Comparison of ENCODE assay signal across 8 cellular contexts in the genomic region with DNA sequence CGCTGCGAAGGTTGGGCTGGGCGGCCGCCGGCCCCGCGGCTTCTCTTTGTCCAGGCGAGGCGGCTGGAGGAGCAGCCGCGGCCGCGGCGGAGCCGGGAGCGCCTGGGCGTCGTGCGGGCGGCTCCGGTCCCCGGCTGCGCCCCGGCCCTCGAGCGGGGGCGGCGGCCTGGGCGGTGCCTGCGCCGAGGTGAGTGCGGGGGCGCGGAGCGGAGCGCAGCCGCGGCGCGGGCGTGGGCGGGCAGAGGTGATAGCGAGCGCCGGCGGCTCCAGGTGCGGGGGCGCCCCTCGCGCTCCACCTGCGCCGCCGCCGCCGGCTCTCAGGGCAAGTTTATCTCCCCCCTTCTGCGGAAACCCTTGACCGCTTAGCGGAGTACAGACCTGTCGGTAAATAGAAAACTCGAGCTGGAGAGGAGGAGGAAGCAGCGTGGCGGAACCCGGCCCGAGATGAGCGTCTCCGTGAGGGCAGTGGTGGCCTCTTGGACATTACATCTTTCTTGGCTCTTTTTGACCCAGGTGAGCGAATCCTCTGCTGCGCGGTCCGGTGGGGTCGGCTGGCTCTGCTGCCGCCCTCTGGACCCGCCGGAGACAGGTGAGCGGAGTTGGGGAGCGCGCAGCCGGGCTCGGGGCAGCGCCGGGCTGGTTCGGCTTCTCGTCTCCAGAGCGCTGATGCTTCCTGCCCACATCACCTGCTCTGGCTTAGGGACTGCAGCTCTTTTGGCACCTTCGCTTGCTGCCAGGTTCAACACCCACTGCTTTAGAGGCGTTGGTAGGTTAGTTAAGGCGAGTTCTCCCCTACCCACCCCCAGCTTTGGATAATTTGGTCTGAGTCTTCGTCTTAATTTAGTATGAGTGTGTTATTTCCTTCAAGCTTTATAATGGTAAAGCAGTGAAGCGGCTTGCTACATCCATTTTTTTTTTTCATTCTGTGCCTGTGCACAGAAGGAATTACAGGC. TPM values are rescaled to one million over a fixed set of nuclear protein-coding genes. Genes with fewer than 3 reads are reported as not detected.
DNase-seq lines count a peak whose midpoint lies in the region; ATAC-seq, FAIRE-seq and TF ChIP-seq lines count a peak whose summit lies in the region.

A gene (plus strand): TSS at position 241 of the 953 bp plus-strand sequence.

- POLR2A ChIA-PET in RWPE1 (lab: Yijun Ruan, JAX; ENCODE audit: low non-redundant PET) = no interaction called here

- H3K27ac ChIP-seq in body of pancreas (no peak within 1 kb of the TSS), kidney (ENCODE audit: low read depth in 2 of 2, low read length in 2 of 2) (no peak within 1 kb of the TSS), RWPE1 (no peak within 1 kb of the TSS)

- no peak for FAIRE-seq in kidney (lab: Jason Lieb, UNC)

- no peaks in the 10 kb centered on the region for H3K9me3 ChIP-seq in body of pancreas
- H3K9me3 ChIP-seq in kidney (ENCODE audit: control insufficient read depth in 1 of 2, low read length in 2 of 2) = peaks cover 0 to 4% of the 10 kb centered on the region in 2 donors

- ATAC-seq in GM19468 (IDR thresholded peaks at IDR 0.05; ENCODE audit: extremely low read depth, unreplicated experiment) (peak; percentile 9), body of pancreas (peak; percentile 19)

- H3K9ac ChIP-seq in kidney (ENCODE audit: low read length in 2 of 2) = no peak within 1 kb of the TSS

- H3K27me3 ChIP-seq in body of pancreas = peaks cover 0 to 7% of the 10 kb centered on the region in 2 donors

- intact Hi-C loops in body of pancreas (cut with DNase I) (no loop called here), kidney (cut with DNase I) (no loop called here)

- H3K36me3 ChIP-seq in body of pancreas (replicated peaks in 1 of 2; ENCODE audit: insufficient read depth in 1 of 2, low read depth in 2 of 2) = no peaks in the 10 kb centered on the region
- no peaks in the 10 kb centered on the region for H3K36me3 ChIP-seq in kidney (ENCODE audit: control insufficient read depth in 1 of 2, insufficient read depth in 2 of 2, low read length in 2 of 2)

- WGBS in body of pancreas, 2 donors = 1% methylated on average over 28 to 76 of the region's 89 CpGs

- H3K4me3 ChIP-seq in AG09309 (ENCODE audit: control insufficient read depth, low read depth, low read length) (peak within 1 kb of the TSS; percentile 10; the same call in 1 of the 2 replicates), body of pancreas (peak within 1 kb of the TSS in 1 of 2 donors; percentile 8), kidney (ENCODE audit: low read length in 2 of 2) (peak within 1 kb of the TSS; percentile 28 to 45)

- H3K4me1 ChIP-seq in body of pancreas (peaks cover 12% of the 10 kb centered on the region), kidney (ENCODE audit: control insufficient read depth in 1 of 2, insufficient read depth in 1 of 2, low read depth in 1 of 2, low read length in 2 of 2) (peaks cover 4% of the 10 kb centered on the region in 2 donors)

- CTCF ChIA-PET in RWPE1 (lab: Yijun Ruan, JAX) = interaction anchor here (0.6 to 1.4 kb wide), 5 partner anchors 9 to 322 kb away, joined by 3 to 5 read pairs (median 3); no protein-coding TSS in a partner anchor

- TF ChIP-seq POLR2A in body of pancreas (IDR thresholded peaks at IDR 0.05) = no peak

- TF ChIP-seq CTCF in AG09309 (IDR thresholded peaks at IDR 0.05; ENCODE audit: control insufficient read depth, insufficient read depth, low read depth, low read length, missing control alignments) (no peak), body of pancreas (IDR thresholded peaks at IDR 0.05) (no peak), kidney (IDR thresholded peaks at IDR 0.05; ENCODE audit: borderline replicate concordance, extremely low read depth, insufficient read depth) (no peak), RWPE1 (conservative IDR thresholded peaks at IDR 0.05; ENCODE audit: low read depth) (no peak)

- no peak for DNase-seq in AG09309 (ENCODE audit: low read depth)
- peak; percentile 33 for DNase-seq in NCI-H510A treated with DMSO at 0.1 percent for 48 hours (lab: John Stamatoyannopoulos, UW)
- peak in 3 of 4 donors; percentile 15 to 23 (median 22) for DNase-seq in body of pancreas
- DNase-seq in kidney = no peak
- DNase-seq in stimulated activated CD8-positive, alpha-beta memory T cell treated with anti-CD3 and anti-CD28 coated beads, Interleukin-15, amount 100 ng/mL, for 4 hours (ENCODE audit: low read depth in 2 of 2) = peak; percentile 23 to 27
- no peak for DNase-seq in RWPE1 (ENCODE audit: low spot score)
- DNase-seq in cortex of kidney (lab: John Stamatoyannopoulos, UW) = no peak

RNA-seq across cellular contexts. Expression of the gene that starts here (rescaled TPM):
- total RNA-seq in body of pancreas (1 to 10 TPM; 4.0 to 5.4 TPM), kidney (0.06 TPM)
- 0.22 TPM for polyA plus RNA-seq in kidney (ENCODE audit: insufficient read depth, low read depth, low replicate concordance)

Comparison
In these comparisons a context has a peak if more than half of its experiments do, and no peak if none do; other contexts are left out.
1. DNase-seq: peak in NCI-H510A treated with DMSO at 0.1 percent for 48 hours (single experiment), body of pancreas (3 of 4) and stimulated activated CD8-positive, alpha-beta memory T cell treated with anti-CD3 and anti-CD28 coated beads, Interleukin-15, amount 100 ng/mL, for 4 hours (2 of 2); none in AG09309 (single experiment), kidney (single experiment), RWPE1 (single experiment) and cortex of kidney (single experiment).